1 cellular context compared by ENCODE assay signal in the genomic region with DNA sequence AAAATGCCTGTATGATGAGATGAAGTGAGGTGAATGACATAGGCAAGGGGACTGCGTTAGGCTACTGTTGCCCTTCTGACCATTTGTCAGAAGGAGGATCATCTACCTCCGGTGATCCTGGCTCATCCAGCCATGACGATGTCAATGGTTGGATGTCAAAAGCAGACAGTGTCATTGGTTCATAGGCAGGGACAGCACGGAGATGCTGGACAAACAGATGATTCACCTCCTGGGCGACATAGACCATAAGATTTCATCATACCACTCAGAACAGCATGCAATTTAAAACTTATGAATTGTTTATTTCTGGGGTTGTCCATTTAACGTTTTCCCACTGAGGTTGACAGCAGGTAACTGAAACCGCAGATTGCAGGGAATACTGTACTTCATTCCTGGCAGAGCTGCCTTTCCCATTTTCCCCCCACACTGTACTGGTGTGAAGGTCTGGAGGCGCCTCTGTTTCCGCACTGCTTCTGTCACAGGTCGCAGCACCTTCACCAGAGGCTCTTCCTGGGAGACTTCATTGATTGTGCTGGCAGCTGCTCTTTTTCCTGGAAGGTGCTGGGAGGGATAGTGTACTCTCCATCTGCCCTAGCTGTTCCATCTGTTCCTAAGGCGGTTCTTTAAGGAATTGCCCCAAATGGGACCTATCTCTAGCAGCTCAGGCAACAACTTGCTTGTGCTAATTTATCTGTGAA.
TF ChIP-seq lines count a peak whose summit lies in the region.

No MANE protein-coding gene starts in this region.

TF ChIP-seq in K562, 482 proteins besides CTCF, POLR2A, EP300 and RAD21 (continued from another document):
- TF ChIP-seq, protein P1, sequence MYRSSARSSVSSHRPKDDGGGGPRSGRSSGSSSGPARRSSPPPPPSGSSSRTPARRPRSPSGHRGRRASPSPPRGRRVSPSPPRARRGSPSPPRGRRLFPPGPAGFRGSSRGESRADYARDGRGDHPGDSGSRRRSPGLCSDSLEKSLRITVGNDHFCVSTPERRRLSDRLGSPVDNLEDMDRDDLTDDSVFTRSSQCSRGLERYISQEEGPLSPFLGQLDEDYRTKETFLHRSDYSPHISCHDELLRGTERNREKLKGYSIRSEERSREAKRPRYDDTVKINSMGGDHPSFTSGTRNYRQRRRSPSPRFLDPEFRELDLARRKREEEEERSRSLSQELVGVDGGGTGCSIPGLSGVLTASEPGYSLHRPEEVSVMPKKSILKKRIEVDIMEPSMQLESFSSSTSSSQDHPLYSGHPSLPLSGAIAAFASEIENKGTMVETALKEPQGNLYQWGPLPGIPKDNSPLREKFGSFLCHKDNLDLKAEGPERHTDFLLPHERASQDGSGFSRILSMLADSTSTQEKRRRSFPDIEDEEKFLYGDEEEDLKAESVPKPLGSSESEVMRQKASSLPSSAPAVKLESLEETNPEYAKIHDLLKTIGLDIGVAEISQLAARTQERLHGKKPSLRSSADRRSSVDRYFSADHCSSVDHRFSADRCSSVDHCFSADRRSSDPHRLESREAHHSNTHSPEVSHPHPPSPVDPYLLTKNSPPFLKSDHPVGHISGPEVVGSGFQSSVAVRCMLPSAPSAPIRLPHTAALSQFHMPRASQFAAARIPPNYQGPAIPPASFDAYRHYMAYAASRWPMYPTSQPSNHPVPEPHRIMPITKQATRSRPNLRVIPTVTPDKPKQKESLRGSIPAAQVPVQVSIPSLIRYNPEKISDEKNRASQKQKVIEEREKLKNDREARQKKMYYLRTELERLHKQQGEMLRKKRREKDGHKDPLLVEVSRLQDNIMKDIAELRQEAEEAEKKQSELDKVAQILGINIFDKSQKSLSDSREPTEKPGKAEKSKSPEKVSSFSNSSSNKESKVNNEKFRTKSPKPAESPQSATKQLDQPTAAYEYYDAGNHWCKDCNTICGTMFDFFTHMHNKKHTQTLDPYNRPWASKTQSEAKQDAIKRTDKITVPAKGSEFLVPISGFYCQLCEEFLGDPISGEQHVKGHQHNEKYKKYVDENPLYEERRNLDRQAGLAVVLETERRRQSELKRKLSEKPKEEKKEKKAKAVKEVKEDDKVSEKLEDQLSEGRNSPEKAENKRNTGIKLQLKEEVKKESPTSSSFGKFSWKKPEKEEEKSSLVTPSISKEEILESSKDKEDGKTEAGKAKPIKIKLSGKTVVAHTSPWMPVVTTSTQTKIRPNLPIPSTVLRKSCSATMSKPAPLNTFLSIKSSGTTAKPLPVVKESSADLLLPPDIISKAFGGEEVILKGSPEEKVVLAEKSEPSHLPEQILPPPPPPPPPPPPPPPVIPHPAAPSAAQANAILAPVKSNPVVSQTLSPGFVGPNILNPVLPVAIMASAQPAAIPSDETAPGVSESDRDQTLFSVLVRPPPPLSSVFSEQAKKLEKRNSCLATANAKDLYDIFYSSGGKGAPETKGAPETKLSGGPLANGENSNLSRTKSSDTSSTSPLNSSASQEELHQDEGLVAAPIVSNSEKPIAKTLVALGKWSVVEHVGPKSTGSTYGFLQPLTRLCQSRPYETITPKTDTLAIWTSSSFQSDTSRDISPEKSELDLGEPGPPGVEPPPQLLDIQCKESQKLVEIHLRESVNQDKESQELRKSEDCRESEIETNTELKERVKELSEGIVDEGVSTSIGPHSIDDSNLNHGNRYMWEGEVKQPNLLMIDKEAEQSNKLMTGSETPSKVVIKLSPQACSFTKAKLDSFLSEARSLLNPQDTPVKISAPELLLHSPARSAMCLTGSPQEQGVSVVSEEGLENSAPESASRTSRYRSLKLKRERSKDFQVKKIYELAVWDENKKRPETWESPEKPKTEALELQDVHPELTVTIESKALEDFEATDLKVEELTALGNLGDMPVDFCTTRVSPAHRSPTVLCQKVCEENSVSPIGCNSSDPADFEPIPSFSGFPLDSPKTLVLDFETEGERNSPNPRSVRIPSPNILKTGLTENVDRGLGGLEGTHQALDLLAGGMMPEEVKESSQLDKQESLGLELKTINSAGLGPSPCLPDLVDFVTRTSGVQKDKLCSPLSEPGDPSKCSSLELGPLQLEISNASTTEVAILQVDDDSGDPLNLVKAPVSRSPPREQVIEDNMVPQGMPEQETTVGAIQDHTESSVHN (IDR thresholded peaks at IDR 0.05; ENCODE audit: borderline replicate concordance in 1 of 2, low read depth in 1 of 2), result peak in 1 of 2 experiments; percentile 55; a peak in 1 of 4 replicates
- TF ChIP-seq NRF1 (conservative IDR thresholded peaks at IDR 0.05 in 1 of 2, IDR thresholded peaks at IDR 0.05 in 1 of 2), result 0 out of 4 replicates have a peak, but pooled peaks of 1 of the 2 experiments have one; percentile 22
